Comparison of ENCODE assay signal across 24 cellular contexts in the genomic region with DNA sequence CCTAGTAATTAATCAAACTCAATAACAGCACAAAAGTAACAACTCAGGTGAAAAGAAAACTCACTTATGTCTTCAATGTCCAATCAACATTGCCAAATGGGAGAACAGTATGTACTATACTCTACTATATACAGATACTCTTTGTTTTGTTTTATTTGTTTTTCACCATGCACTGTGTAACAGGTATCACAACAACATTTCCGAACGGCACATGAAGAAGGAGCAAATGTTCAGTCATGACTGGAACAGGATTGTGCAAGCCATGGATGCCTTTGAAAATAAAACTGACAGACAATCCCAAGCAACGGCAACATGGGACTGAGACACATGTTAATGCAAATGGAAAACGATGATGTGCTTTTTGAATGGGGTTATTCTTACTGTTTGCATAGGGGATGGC.
DNase-seq lines count a peak whose midpoint lies in the region; TF ChIP-seq lines count a peak whose summit lies in the region.
"Had no signal": no experiment of that assay in that cellular context is flagged by ENCODE, and none has a peak within 500 bp of the region (broad histone marks: within the 10 kb centered on the region; RNA-seq: fewer than 3 reads in every experiment).

No MANE protein-coding gene starts in this region.

- no peak for TF ChIP-seq POLR2A in vagina (IDR thresholded peaks at IDR 0.05)

- TF ChIP-seq CTCF in left ventricle myocardium inferior (IDR thresholded peaks at IDR 0.05; ENCODE audit: borderline replicate concordance): no peak
- TF ChIP-seq CTCF in right atrium auricular region (IDR thresholded peaks at IDR 0.05): no peak
- no peak for TF ChIP-seq CTCF in VCaP (conservative IDR thresholded peaks at IDR 0.05)
- TF ChIP-seq CTCF in vagina (IDR thresholded peaks at IDR 0.05): no peak

- H3K27me3 ChIP-seq in left ventricle myocardium inferior (ENCODE audit: low read depth) (no peaks in the 10 kb centered on the region), right atrium auricular region (no peaks in the 10 kb centered on the region), vagina (no peaks in the 10 kb centered on the region)

- DNase-seq in NCI-H146 (lab: John Stamatoyannopoulos, UW): peak; percentile 19
- no peak for DNase-seq in NCI-H146 treated with DMSO at 0.1 percent for 48 hours (lab: John Stamatoyannopoulos, UW; ENCODE audit: unreplicated experiment)
- DNase-seq in left ventricle myocardium inferior: no peak
- no peak for DNase-seq in right atrium auricular region (ENCODE audit: low spot score)
- no peak for DNase-seq in vagina (ENCODE audit: extremely low spot score in 2 of 2)
- no peak for DNase-seq in GM19238 (ENCODE audit: insufficient read length, low spot score)
- no peak for DNase-seq in NCI-H1694 (lab: John Stamatoyannopoulos, UW)
- DNase-seq: 8988T; CD4-positive, CD25-positive, alpha-beta regulatory T cell; COR-L47; DMS 273 treated with DMSO at 0.1 percent for 48 hours; GF-D8; H9; Kasumi-1; MM.1S; NCI-H1092; NCI-H1436 treated with DMSO at 0.1 percent for 48 hours; NCI-H446; NCI-H82; PC-3; RPMI8226; SW 1271 had no signal

- intact Hi-C loops in left ventricle myocardium inferior (cut with micrococcal nuclease) (no loop called here), vagina (cut with DNase I) (no loop called here)

- H3K4me3 ChIP-seq in left ventricle myocardium inferior: no peak overlapping the region
- H3K4me3 ChIP-seq in right atrium auricular region: no peak overlapping the region
- H3K4me3 ChIP-seq in vagina: no peak overlapping the region

- no peaks in the 10 kb centered on the region for H3K9me3 ChIP-seq in left ventricle myocardium inferior (replicated peaks)
- no peaks in the 10 kb centered on the region for H3K9me3 ChIP-seq in right atrium auricular region
- no peaks in the 10 kb centered on the region for H3K9me3 ChIP-seq in vagina

- H3K4me1 ChIP-seq in left ventricle myocardium inferior (peaks cover 28% of the 10 kb centered on the region), right atrium auricular region (no peaks in the 10 kb centered on the region), vagina (peaks cover 11% of the 10 kb centered on the region)

- H3K36me3 ChIP-seq in left ventricle myocardium inferior (peaks cover 20% of the 10 kb centered on the region), right atrium auricular region (peaks cover 9% of the 10 kb centered on the region), vagina (no peaks in the 10 kb centered on the region)

- peak overlapping the region; percentile 22 for H3K27ac ChIP-seq in left ventricle myocardium inferior (replicated peaks)
- no peak overlapping the region for H3K27ac ChIP-seq in right atrium auricular region
- peak overlapping the region; percentile 45 for H3K27ac ChIP-seq in VCaP
- H3K27ac ChIP-seq in vagina: peak overlapping the region; percentile 33
- H3K27ac ChIP-seq: HL-60 had no signal

Comparison
In these comparisons a context has a peak if more than half of its experiments do, and no peak if none do; other contexts are left out.
1. H3K27ac ChIP-seq: peak in left ventricle myocardium inferior (single experiment), VCaP (single experiment) and vagina (single experiment); none in right atrium auricular region (0 of 2).